Comparison of ENCODE assay signal across 35 cellular contexts in genomic region chr3:114192141-114192540, GRCh38. TPM values are rescaled to one million over a fixed set of nuclear protein-coding genes. Genes with fewer than 3 reads are reported as not detected.
"Had no signal": no experiment of that assay in that cellular context is flagged by ENCODE, and none has a peak within 500 bp of the region (broad histone marks: within the 10 kb centered on the region; RNA-seq: fewer than 3 reads in every experiment).

No MANE protein-coding gene starts in this region.

- H3K36me3 Mint-ChIP-seq: immature natural killer cell; mesothelial cell of epicardium; naive B cell; natural killer cell; stimulated activated naive B cell treated with anti-CD40 and anti-IgM and Interleukin-4, amounts not matched to agents 10 μg/mL and 1 μg/mL and 100 μg/mL, for 72 hours had no signal

- H3K4me1 Mint-ChIP-seq: immature natural killer cell; mesothelial cell of epicardium; naive B cell; nephron progenitor cell; stimulated activated naive B cell treated with anti-CD40 and anti-IgM and Interleukin-4, amounts not matched to agents 10 μg/mL and 1 μg/mL and 100 μg/mL, for 72 hours had no signal

- H3K36me3 ChIP-seq: left ventricle myocardium inferior, ovary, right atrium auricular region, right lobe of liver, stomach, thyroid gland, transverse colon, upper lobe of left lung, vagina had no signal

- H3K4me3 ChIP-seq: left ventricle myocardium inferior, lung, ovary, right atrium auricular region, right lobe of liver, smooth muscle cell, stomach, testis, thyroid gland, transverse colon, upper lobe of left lung, vagina had no signal

- H3K4me1 ChIP-seq: left ventricle myocardium inferior, right atrium auricular region, right lobe of liver, stomach, thyroid gland, transverse colon, upper lobe of left lung, vagina had no signal

- H3K27ac Mint-ChIP-seq: immature natural killer cell; mesothelial cell of epicardium; naive B cell; natural killer cell; nephron progenitor cell; progenitor cell of endocrine pancreas; stimulated activated naive B cell treated with anti-CD40 and anti-IgM and Interleukin-4, amounts not matched to agents 10 μg/mL and 1 μg/mL and 100 μg/mL, for 72 hours had no signal

- DNase-seq: hypothalamus; immature natural killer cell; left ventricle myocardium inferior; mesendoderm; naive B cell; natural killer cell; nephron progenitor cell; ovary; right lobe of liver; stimulated activated CD4-positive, alpha-beta T cell treated with anti-CD3 and anti-CD28 coated beads, Interleukin-12 subunit alpha, Interleukin-12 subunit beta, amount 100 ng/mL, for 4 hours; stimulated activated CD4-positive, alpha-beta T cell treated with anti-CD3 and anti-CD28 coated beads, Interleukin-15, amount 100 ng/mL, for 24 hours; stimulated activated CD4-positive, alpha-beta T cell treated with anti-CD3 and anti-CD28 coated beads, Interleukin-2, amount 100 ng/mL, for 24 hours; stimulated activated CD4-positive, alpha-beta T cell treated with anti-CD3 and anti-CD28 coated beads, Interleukin-4, amount 100 ng/mL, for 1 hour; stimulated activated naive B cell treated with anti-CD40 and anti-IgM and Interleukin-4, amounts not matched to agents 10 μg/mL and 1 μg/mL and 100 μg/mL, for 72 hours; stimulated activated naive CD8-positive, alpha-beta T cell treated with anti-CD3 and anti-CD28 coated beads, Interleukin-15, Interleukin-2, amounts not matched to agents 100 U/mL and 50 U/mL, for 24 hours; stomach; testis; thyroid gland; transverse colon; upper lobe of left lung had no signal

- H3K27me3 Mint-ChIP-seq: progenitor cell of endocrine pancreas; stimulated activated naive B cell treated with anti-CD40 and anti-IgM and Interleukin-4, amounts not matched to agents 10 μg/mL and 1 μg/mL and 100 μg/mL, for 72 hours had no signal

- H3K4me3 Mint-ChIP-seq: immature natural killer cell; mesothelial cell of epicardium; naive B cell; natural killer cell; nephron progenitor cell; stimulated activated naive B cell treated with anti-CD40 and anti-IgM and Interleukin-4, amounts not matched to agents 10 μg/mL and 1 μg/mL and 100 μg/mL, for 72 hours had no signal

- H3K9me3 Mint-ChIP-seq: immature natural killer cell; mesothelial cell of epicardium; natural killer cell; nephron progenitor cell; stimulated activated naive B cell treated with anti-CD40 and anti-IgM and Interleukin-4, amounts not matched to agents 10 μg/mL and 1 μg/mL and 100 μg/mL, for 72 hours had no signal

- H3K9me3 ChIP-seq: left ventricle myocardium inferior, ovary, right atrium auricular region, right lobe of liver, stomach, testis, thyroid gland, transverse colon, upper lobe of left lung, vagina had no signal

- H3K4me2 ChIP-seq: smooth muscle cell had no signal

- H3K27ac ChIP-seq: left ventricle myocardium inferior, ovary, right atrium auricular region, right lobe of liver, stomach, testis, thyroid gland, transverse colon, upper lobe of left lung, vagina had no signal

- FAIRE-seq: islet of Langerhans had no signal

- H3K27me3 ChIP-seq: ovary, right atrium auricular region, right lobe of liver, stomach, testis, thyroid gland, transverse colon, upper lobe of left lung, vagina had no signal

RNA-seq across cellular contexts. Expression of gene DRD3, which starts 13.3 kb away (rescaled TPM):
- total RNA-seq: kidney epithelial cell, left ventricle myocardium inferior, lower leg skin, lung, mesothelial cell of epicardium, mononuclear cell, natural killer cell, omental fat pad, ovary, progenitor cell of endocrine pancreas, pulmonary artery endothelial cell, renal cortical epithelial cell, right atrium auricular region, right lobe of liver, skeletal muscle tissue, smooth muscle cell, stomach, thyroid gland, transverse colon, upper lobe of left lung, urinary bladder, vagina had no signal
- polyA plus RNA-seq: lung, ovary, smooth muscle cell, stomach, urinary bladder had no signal

RNA-seq across cellular contexts. Expression of gene ZNF80, which starts 45.2 kb away (rescaled TPM):
- total RNA-seq: kidney epithelial cell, left ventricle myocardium inferior, lower leg skin, lung, mesothelial cell of epicardium, progenitor cell of endocrine pancreas, pulmonary artery endothelial cell, renal cortical epithelial cell, right atrium auricular region, right lobe of liver, skeletal muscle tissue, smooth muscle cell, thyroid gland, transverse colon, urinary bladder had no signal
- polyA plus RNA-seq: smooth muscle cell, stomach had no signal
